In genomic region chr3:13200465-13200864, GRCh38 we compare ENCODE assay signal across 2 cellular contexts.
TF ChIP-seq lines count a peak whose summit lies in the region.

No MANE protein-coding gene starts in this region.

TF ChIP-seq in HEK293, 187 proteins besides CTCF, POLR2A, EP300 and RAD21 (continued from another document):
- TF ChIP-seq AEBP2 (tag by site-specific recombination; IDR thresholded peaks at IDR 0.05; ENCODE audit: borderline replicate concordance) (no peak), SCRT2 (tag by site-specific recombination; IDR thresholded peaks at IDR 0.05) (0 out of 2 replicates have a peak, but pooled peaks have one; percentile 16)
TF ChIP-seq in HEK293: peak in this region for 2.

TF ChIP-seq in H1, 55 proteins besides CTCF, POLR2A, EP300 and RAD21 (continued from another document):
- no peak for TF ChIP-seq JUND (IDR thresholded peaks at IDR 0.05; ENCODE audit: low read length)
